Comparison of ENCODE assay signal across 14 cellular contexts in genomic region chr18:36314754-36315153, GRCh38. TPM values are rescaled to one million over a fixed set of nuclear protein-coding genes. Genes with fewer than 3 reads are reported as not detected.
DNase-seq lines count a peak whose midpoint lies in the region; ATAC-seq and TF ChIP-seq lines count a peak whose summit lies in the region.
"Had no signal": no experiment of that assay in that cellular context is flagged by ENCODE, and none has a peak within 500 bp of the region (broad histone marks: within the 10 kb centered on the region; RNA-seq: fewer than 3 reads in every experiment).

No MANE protein-coding gene starts in this region.

- H4K20me1 ChIP-seq in hepatocyte (ENCODE audit: insufficient read depth, poor library complexity, severe bottlenecking): no peaks in the 10 kb centered on the region

- H3K4me2 ChIP-seq in hepatocyte: no peak overlapping the region

- no peak overlapping the region for H2AFZ ChIP-seq in hepatocyte

- POLR2A ChIA-PET in MCF 10A (lab: Yijun Ruan, JAX): interaction anchor here (0.6 to 2.1 kb wide), 9 partner anchors 9 to 248 kb away, joined by 3 to 11 read pairs (median 4); partner anchors contain the start of genes FHOD3 and RPRD1A

- H3K27ac ChIP-seq in breast epithelium (no peak overlapping the region), VCaP (peak overlapping the region; percentile 71), spleen (peak overlapping the region in 6 of 8 donors; percentile 22 to 60 (median 50)), hepatocyte (no peak overlapping the region)
- H3K27ac ChIP-seq: testis had no signal

- no peak for TF ChIP-seq POLR2A in breast epithelium (IDR thresholded peaks at IDR 0.05)
- TF ChIP-seq POLR2A in spleen (IDR thresholded peaks at IDR 0.05): no peak

- no peak for ATAC-seq in GM18502 (IDR thresholded peaks at IDR 0.05; ENCODE audit: poor library complexity, unreplicated experiment)
- ATAC-seq: activated CD4-positive, alpha-beta T cell treated with anti-CD3 and anti-CD28 coated beads for 36 hours had no signal

- H3K79me2 ChIP-seq in hepatocyte: no peaks in the 10 kb centered on the region

- no peak overlapping the region for H3K4me3 Mint-ChIP-seq in MCF 10A (ENCODE audit: unreplicated experiment)
- H3K4me3 Mint-ChIP-seq: activated CD4-positive, alpha-beta T cell treated with anti-CD3 and anti-CD28 coated beads for 36 hours had no signal

- no peak for TF ChIP-seq CTCF in MCF 10A (IDR thresholded peaks at IDR 0.05; ENCODE audit: unreplicated experiment)
- no peak for TF ChIP-seq CTCF in breast epithelium (IDR thresholded peaks at IDR 0.05)
- TF ChIP-seq CTCF in VCaP (conservative IDR thresholded peaks at IDR 0.05): no peak
- no peak for TF ChIP-seq CTCF in spleen (IDR thresholded peaks at IDR 0.05 in 8 of 11, conservative IDR thresholded peaks at IDR 0.05 in 3 of 11)
- no peak for TF ChIP-seq CTCF in hepatocyte (IDR thresholded peaks at IDR 0.05; ENCODE audit: poor library complexity)

- BruUV-seq in MCF 10A (replicated peaks; lab: Mats Ljungman, UMichigan): no TSS peak

- peak overlapping the region; percentile 81 for H3K27ac Mint-ChIP-seq in MCF 10A (ENCODE audit: low read depth, unreplicated experiment)
- H3K27ac Mint-ChIP-seq: activated CD4-positive, alpha-beta T cell treated with anti-CD3 and anti-CD28 coated beads for 36 hours had no signal

- CTCF ChIA-PET in MCF 10A (lab: Yijun Ruan, JAX): interaction anchor here (0.8 to 1.6 kb wide), 3 partner anchors 18 to 219 kb away, joined by 3 to 4 read pairs (median 3); no protein-coding TSS in a partner anchor

- intact Hi-C loops in MCF 10A (cut with micrococcal nuclease) (no loop called here), breast epithelium (cut with DNase I; ENCODE audit: low total_unique reads) (loop anchor here (10.0 kb wide), 1 partner anchor 1810 kb away; no protein-coding TSS in a partner anchor), spleen (cut with DNase I; ENCODE audit: low total_unique reads) (no loop called here)

- no peaks in the 10 kb centered on the region for H3K36me3 ChIP-seq in breast epithelium
- no peaks in the 10 kb centered on the region for H3K36me3 ChIP-seq in spleen
- no peaks in the 10 kb centered on the region for H3K36me3 ChIP-seq in hepatocyte (replicated peaks; ENCODE audit: insufficient read depth, low read depth)

- no peak overlapping the region for H3K4me3 ChIP-seq in breast epithelium
- H3K4me3 ChIP-seq in spleen: no peak overlapping the region
- H3K4me3 ChIP-seq in hepatocyte: no peak overlapping the region
- H3K4me3 ChIP-seq: testis had no signal

- H3K9me2 ChIP-seq in hepatocyte (replicated peaks; ENCODE audit: insufficient read depth): no peaks in the 10 kb centered on the region

- DNase-seq in MCF 10A (ENCODE audit: unreplicated experiment): peak; percentile 61
- no peak for DNase-seq in breast epithelium (ENCODE audit: low spot score in 2 of 2)
- DNase-seq in fibroblast of peridontal ligament (ENCODE audit: extremely low read depth): peak; percentile 94
- DNase-seq in spleen: no peak
- DNase-seq in hepatocyte (ENCODE audit: low spot score): no peak
- DNase-seq in SK-N-DZ (ENCODE audit: low spot score): no peak
- DNase-seq: 8988T; activated CD4-positive, alpha-beta T cell treated with anti-CD3 and anti-CD28 coated beads for 36 hours; activated gamma-delta T cell treated with Interleukin-2 at 50 U/mL for 16 hours; DMS79; NCI-H510A treated with DMSO at 0.1 percent for 48 hours; testis had no signal

- H3K9me3 ChIP-seq in breast epithelium (peaks cover 0 to 18% of the 10 kb centered on the region in 2 donors), spleen (peaks cover 0 to 24% (median 19%) of the 10 kb centered on the region in 8 donors), hepatocyte (ENCODE audit: low read depth) (peaks cover 5% of the 10 kb centered on the region)
- H3K9me3 ChIP-seq: testis had no signal

- 33 to 58% (median 43%) methylated on average over 4 of the region's 4 CpGs for WGBS in spleen, 5 donors
- 67% methylated on average over 4 of the region's 4 CpGs for WGBS in hepatocyte (ENCODE audit: low lambda C conversion rate, missing lambda C conversion rate)

- H3K36me3 Mint-ChIP-seq in MCF 10A (ENCODE audit: insufficient read depth, unreplicated experiment): no peaks in the 10 kb centered on the region

- H3K4me1 ChIP-seq in breast epithelium: no peaks in the 10 kb centered on the region
- peaks cover 0 to 6% (median 0%) of the 10 kb centered on the region in 6 donors for H3K4me1 ChIP-seq in spleen
- no peaks in the 10 kb centered on the region for H3K4me1 ChIP-seq in hepatocyte (ENCODE audit: insufficient read depth)
- H3K4me1 ChIP-seq: testis had no signal

- H3K4me1 Mint-ChIP-seq in MCF 10A (ENCODE audit: insufficient read depth, unreplicated experiment): peaks cover 47% of the 10 kb centered on the region
- H3K4me1 Mint-ChIP-seq: activated CD4-positive, alpha-beta T cell treated with anti-CD3 and anti-CD28 coated beads for 36 hours had no signal

- H3K27me3 ChIP-seq in breast epithelium: no peaks in the 10 kb centered on the region
- H3K27me3 ChIP-seq in spleen (replicated peaks in 1 of 7): peaks cover 0 to 13% (median 0%) of the 10 kb centered on the region in 7 donors
- no peaks in the 10 kb centered on the region for H3K27me3 ChIP-seq in hepatocyte
- H3K27me3 ChIP-seq: testis had no signal

- peaks cover 8% of the 10 kb centered on the region for H3K9me3 Mint-ChIP-seq in MCF 10A (ENCODE audit: unreplicated experiment)

- H3K27me3 Mint-ChIP-seq in MCF 10A (ENCODE audit: insufficient read depth, unreplicated experiment): no peaks in the 10 kb centered on the region

RNA-seq across cellular contexts. Expression of gene FHOD3, which starts 17.2 kb away (rescaled TPM):
- total RNA-seq in MCF 10A (2022) (5.0 and 5.3 TPM in 2 replicates), breast epithelium (10 to 100 TPM in 2 of 3 donors, 1 to 10 TPM in 1; 1.9 to 13.1 (median 13.0) TPM), spleen (1 to 10 TPM; 1.2 to 2.7 (median 2.1) TPM), hepatocyte (2.6 and 2.7 TPM in 2 replicates)
- polyA plus RNA-seq in spleen (1 to 10 TPM; 1.3 to 2.1 (median 1.7) TPM), hepatocyte (1.4 and 1.7 TPM in 2 replicates)
- 41.1 and 43.7 TPM in 2 replicates for polyA plus RNA-seq in SK-N-DZ (2014; cell fraction: cytosol; rRNA removed)
- polyA plus RNA-seq in SK-N-DZ (2014; cell fraction: nucleus; rRNA removed): 24.2 and 44.3 TPM in 2 replicates
- total RNA-seq: activated CD4-positive, alpha-beta T cell treated with anti-CD3 and anti-CD28 coated beads for 36 hours had no signal

Comparison
In these comparisons a context has a peak if more than half of its experiments do, and no peak if none do; other contexts are left out.
1. DNase-seq: peak in MCF 10A (single experiment) and fibroblast of peridontal ligament (single experiment); none in breast epithelium (0 of 2), spleen (single experiment), hepatocyte (single experiment) and SK-N-DZ (single experiment).
2. H3K27ac ChIP-seq: peak in VCaP (single experiment) and spleen (6 of 8); none in breast epithelium (0 of 2) and hepatocyte (single experiment).